ENCODE assay signal across 12 cellular contexts in the genomic region with DNA sequence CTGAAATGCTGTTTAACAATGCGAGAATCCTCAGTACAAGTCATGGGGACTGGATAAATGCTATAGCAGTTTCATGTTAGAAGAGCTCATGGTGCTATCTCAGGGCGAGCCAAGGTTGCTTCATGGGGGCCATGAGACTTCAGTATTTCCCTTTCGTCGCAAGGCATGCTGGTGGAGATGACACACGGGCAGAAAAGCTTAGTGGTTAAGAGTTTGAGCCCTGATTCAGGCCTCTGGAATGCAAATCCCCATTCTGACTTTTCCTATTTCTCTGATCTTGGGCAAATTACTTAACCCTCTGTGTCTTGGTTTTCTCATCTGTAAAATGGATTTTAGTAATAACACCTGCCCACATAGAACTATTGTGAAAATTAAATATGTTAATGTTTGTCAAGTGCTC. TPM values are rescaled to one million over a fixed set of nuclear protein-coding genes. Genes with fewer than 3 reads are reported as not detected.
DNase-seq lines count a peak whose midpoint lies in the region; ATAC-seq, FAIRE-seq and TF ChIP-seq lines count a peak whose summit lies in the region.
"Had no signal": no experiment of that assay in that cellular context is flagged by ENCODE, and none has a peak within 500 bp of the region (broad histone marks: within the 10 kb centered on the region; RNA-seq: fewer than 3 reads in every experiment).

No MANE protein-coding gene starts in this region.

- in situ Hi-C loops in gastrocnemius medialis (cut with MboI; ENCODE audit: low sequenced_read_pairs in 4 of 4): no loop called here

- H3K27me3 ChIP-seq in RWPE2 (ENCODE audit: insufficient read depth, poor library complexity, severe bottlenecking): no peaks in the 10 kb centered on the region
- no peaks in the 10 kb centered on the region for H3K27me3 ChIP-seq in gastrocnemius medialis
- H3K27me3 ChIP-seq: testis had no signal

- H3K4me3 ChIP-seq in RWPE2 (ENCODE audit: severe bottlenecking) (no peak overlapping the region), fibroblast of the aortic adventitia (ENCODE audit: low read depth, low read length) (no peak overlapping the region), gastrocnemius medialis (no peak overlapping the region)
- H3K4me3 ChIP-seq: testis had no signal

- DNase-seq in GM04504 (ENCODE audit: low read depth): peak; percentile 39
- DNase-seq in RWPE2 (ENCODE audit: low spot score): no peak
- peak; percentile 60 for DNase-seq in fibroblast of the aortic adventitia (ENCODE audit: low read depth)
- DNase-seq in urothelium cell line (ENCODE audit: low spot score): peak; percentile 70
- no peak for DNase-seq in activated T-cell treated with anti-CD3 and anti-CD28 coated beads, Interleukin-2, amount 50 U/mL, for 48 hours
- DNase-seq in gastrocnemius medialis: no peak
- no peak for DNase-seq in NCI-H774 (lab: John Stamatoyannopoulos, UW)
- DNase-seq: activated CD8-positive, alpha-beta memory T cell treated with anti-CD3 and anti-CD28 coated beads, Interleukin-2, amount 50 U/mL, for 4 hours; amygdala; NCI-H345; retina; testis had no signal

- H3K27ac ChIP-seq in RWPE2 (ENCODE audit: poor library complexity, severe bottlenecking): no peak overlapping the region
- no peak overlapping the region for H3K27ac ChIP-seq in gastrocnemius medialis
- H3K27ac ChIP-seq: testis had no signal

- peak; percentile 58; the same call in 1 of the 3 replicates for ATAC-seq in RWPE2 (ENCODE audit: low read depth)
- ATAC-seq in gastrocnemius medialis: no peak

- TF ChIP-seq CTCF in RWPE2 (IDR thresholded peaks at IDR 0.05; ENCODE audit: poor library complexity, severe bottlenecking) (no peak), fibroblast of the aortic adventitia (IDR thresholded peaks at IDR 0.05; ENCODE audit: insufficient read depth, low read length) (no peak), gastrocnemius medialis (IDR thresholded peaks at IDR 0.05 in 4 of 5, conservative IDR thresholded peaks at IDR 0.05 in 1 of 5) (no peak)

- H3K36me3 ChIP-seq in RWPE2 (ENCODE audit: low read depth) (no peaks in the 10 kb centered on the region), gastrocnemius medialis (no peaks in the 10 kb centered on the region)

- intact Hi-C loops in gastrocnemius medialis (cut with DNase I; ENCODE audit: low total_unique reads): no loop called here

- FAIRE-seq in urothelium cell line (lab: Jason Lieb, UNC): no peak

- H3K4me1 ChIP-seq in RWPE2 (ENCODE audit: insufficient read depth, poor library complexity, severe bottlenecking) (no peaks in the 10 kb centered on the region), gastrocnemius medialis (no peaks in the 10 kb centered on the region)
- H3K4me1 ChIP-seq: testis had no signal

- TF ChIP-seq POLR2A in gastrocnemius medialis (IDR thresholded peaks at IDR 0.05): no peak

- H3K9me3 ChIP-seq in RWPE2 (ENCODE audit: severe bottlenecking): no peaks in the 10 kb centered on the region
- H3K9me3 ChIP-seq in gastrocnemius medialis: no peaks in the 10 kb centered on the region
- H3K9me3 ChIP-seq: testis had no signal

RNA-seq across cellular contexts. Expression of a gene that starts 57.4 kb away (rescaled TPM):
- 13.9 and 26.7 TPM in 2 replicates for total RNA-seq in fibroblast of the aortic adventitia (ENCODE audit: low replicate concordance)
- 10 to 100 TPM in 2 of 4 donors, 1 to 10 TPM in 2; 6.3 to 18.8 (median 13.0) TPM for total RNA-seq in gastrocnemius medialis

Comparison
In these comparisons a context has a peak if more than half of its experiments do, and no peak if none do; other contexts are left out.
1. DNase-seq: peak in GM04504 (single experiment), fibroblast of the aortic adventitia (single experiment) and urothelium cell line (single experiment); none in RWPE2 (single experiment), activated T-cell treated with anti-CD3 and anti-CD28 coated beads, Interleukin-2, amount 50 U/mL, for 48 hours (0 of 2), gastrocnemius medialis (0 of 2) and NCI-H774 (single experiment).